Comparison of ENCODE assay signal across 1 cellular context in the genomic region with DNA sequence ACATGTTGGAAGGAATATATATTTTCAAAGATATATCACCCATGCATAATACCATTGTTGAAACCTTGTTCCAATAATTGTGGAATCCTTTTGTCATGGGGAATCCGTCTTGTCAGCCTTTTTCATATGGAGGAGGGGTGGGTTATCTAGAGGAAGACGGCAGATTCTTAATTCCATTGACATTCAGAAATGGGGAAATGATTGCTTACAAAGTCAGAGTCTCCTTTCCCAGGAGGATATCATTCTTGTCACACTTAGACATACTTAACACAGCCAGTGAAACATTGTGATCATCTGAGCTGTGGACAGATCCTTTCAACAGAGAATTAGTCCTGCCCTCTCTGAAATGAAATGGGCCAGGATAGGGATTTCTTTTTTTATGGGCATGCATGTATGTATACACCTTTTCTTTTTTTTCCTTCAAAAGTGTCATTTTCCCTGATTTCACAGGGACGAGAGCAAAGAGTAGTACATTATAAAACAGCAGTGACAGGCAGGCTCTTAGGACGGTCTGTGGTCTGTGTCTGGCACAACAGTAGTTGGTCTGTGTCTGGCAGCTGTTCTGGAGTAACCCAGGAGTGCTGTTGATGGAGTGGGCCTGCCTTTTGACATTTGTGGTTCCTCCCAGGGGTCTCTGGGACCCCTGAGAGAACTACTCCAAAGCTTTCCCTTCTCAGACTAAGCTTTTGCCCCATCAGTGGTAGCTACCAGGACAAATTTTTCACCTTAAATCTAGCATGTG.
TF ChIP-seq lines count a peak whose summit lies in the region.

No MANE protein-coding gene starts in this region.

TF ChIP-seq in A549, 52 proteins besides CTCF, POLR2A, EP300 and RAD21 (continued from another document):
- no peak for TF ChIP-seq RNF2 (IDR thresholded peaks at IDR 0.05; ENCODE audit: borderline replicate concordance, low read depth)
- TF ChIP-seq MAFK (IDR thresholded peaks at IDR 0.05; ENCODE audit: partially characterized antibody), result peak; percentile 55
